In genomic region chr17:42394838-42395237, GRCh38 we compare ENCODE assay signal across 1 cellular context.
TF ChIP-seq lines count a peak whose summit lies in the region.

No MANE protein-coding gene starts in this region.

TF ChIP-seq in WTC11, 78 proteins besides CTCF, POLR2A, EP300 and RAD21 (continued from another document):
- TF ChIP-seq, protein P1, sequence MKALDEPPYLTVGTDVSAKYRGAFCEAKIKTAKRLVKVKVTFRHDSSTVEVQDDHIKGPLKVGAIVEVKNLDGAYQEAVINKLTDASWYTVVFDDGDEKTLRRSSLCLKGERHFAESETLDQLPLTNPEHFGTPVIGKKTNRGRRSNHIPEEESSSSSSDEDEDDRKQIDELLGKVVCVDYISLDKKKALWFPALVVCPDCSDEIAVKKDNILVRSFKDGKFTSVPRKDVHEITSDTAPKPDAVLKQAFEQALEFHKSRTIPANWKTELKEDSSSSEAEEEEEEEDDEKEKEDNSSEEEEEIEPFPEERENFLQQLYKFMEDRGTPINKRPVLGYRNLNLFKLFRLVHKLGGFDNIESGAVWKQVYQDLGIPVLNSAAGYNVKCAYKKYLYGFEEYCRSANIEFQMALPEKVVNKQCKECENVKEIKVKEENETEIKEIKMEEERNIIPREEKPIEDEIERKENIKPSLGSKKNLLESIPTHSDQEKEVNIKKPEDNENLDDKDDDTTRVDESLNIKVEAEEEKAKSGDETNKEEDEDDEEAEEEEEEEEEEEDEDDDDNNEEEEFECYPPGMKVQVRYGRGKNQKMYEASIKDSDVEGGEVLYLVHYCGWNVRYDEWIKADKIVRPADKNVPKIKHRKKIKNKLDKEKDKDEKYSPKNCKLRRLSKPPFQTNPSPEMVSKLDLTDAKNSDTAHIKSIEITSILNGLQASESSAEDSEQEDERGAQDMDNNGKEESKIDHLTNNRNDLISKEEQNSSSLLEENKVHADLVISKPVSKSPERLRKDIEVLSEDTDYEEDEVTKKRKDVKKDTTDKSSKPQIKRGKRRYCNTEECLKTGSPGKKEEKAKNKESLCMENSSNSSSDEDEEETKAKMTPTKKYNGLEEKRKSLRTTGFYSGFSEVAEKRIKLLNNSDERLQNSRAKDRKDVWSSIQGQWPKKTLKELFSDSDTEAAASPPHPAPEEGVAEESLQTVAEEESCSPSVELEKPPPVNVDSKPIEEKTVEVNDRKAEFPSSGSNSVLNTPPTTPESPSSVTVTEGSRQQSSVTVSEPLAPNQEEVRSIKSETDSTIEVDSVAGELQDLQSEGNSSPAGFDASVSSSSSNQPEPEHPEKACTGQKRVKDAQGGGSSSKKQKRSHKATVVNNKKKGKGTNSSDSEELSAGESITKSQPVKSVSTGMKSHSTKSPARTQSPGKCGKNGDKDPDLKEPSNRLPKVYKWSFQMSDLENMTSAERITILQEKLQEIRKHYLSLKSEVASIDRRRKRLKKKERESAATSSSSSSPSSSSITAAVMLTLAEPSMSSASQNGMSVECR (CRISPR knock-in tag; IDR thresholded peaks at IDR 0.05; ENCODE audit: borderline replicate concordance): no peak
- no peak for TF ChIP-seq ZMAT4 (CRISPR knock-in tag; IDR thresholded peaks at IDR 0.05)
- TF ChIP-seq, protein P2, sequence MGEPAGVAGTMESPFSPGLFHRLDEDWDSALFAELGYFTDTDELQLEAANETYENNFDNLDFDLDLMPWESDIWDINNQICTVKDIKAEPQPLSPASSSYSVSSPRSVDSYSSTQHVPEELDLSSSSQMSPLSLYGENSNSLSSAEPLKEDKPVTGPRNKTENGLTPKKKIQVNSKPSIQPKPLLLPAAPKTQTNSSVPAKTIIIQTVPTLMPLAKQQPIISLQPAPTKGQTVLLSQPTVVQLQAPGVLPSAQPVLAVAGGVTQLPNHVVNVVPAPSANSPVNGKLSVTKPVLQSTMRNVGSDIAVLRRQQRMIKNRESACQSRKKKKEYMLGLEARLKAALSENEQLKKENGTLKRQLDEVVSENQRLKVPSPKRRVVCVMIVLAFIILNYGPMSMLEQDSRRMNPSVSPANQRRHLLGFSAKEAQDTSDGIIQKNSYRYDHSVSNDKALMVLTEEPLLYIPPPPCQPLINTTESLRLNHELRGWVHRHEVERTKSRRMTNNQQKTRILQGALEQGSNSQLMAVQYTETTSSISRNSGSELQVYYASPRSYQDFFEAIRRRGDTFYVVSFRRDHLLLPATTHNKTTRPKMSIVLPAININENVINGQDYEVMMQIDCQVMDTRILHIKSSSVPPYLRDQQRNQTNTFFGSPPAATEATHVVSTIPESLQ (CRISPR knock-in tag; IDR thresholded peaks at IDR 0.05): no peak
